ENCODE assay signal across 1 cellular context in the genomic region with DNA sequence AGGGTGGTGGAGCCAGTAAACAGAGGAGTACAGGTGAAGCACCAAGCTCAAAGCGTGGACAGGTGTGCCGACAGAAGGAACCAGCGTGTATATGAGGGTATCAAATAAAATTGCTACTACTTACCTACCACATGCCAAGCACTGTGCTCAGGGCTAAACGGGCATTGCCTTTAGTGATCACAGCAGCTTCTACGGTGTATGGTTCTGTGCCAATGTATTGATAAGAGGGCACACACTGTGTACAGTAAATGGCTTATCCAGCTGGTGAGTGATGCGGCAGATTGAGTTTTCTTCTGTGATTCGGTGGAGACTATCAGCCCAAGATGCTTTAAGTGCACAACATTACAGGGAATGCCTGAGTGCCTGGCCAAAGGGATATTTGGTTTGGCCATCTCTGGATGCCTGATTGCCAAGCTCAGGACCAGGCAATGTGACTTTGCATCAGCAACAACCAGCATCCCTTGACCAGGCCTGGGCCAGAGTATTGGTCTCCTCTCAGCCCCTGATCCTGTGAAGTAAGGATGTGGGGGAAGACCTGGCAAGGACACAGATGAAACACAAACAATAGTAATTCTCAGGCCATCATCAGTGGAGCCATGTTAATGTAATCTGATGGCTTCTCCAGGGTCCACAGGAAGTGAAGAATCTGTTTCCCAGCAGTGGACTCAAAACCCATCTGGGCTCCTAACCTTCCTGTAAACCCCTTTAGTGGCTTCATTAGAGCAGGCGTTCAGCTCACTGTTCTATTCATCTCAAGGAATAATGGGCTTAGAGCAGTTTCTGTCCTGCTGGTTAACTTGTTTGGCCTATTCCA.
TF ChIP-seq lines count a peak whose summit lies in the region.

No MANE protein-coding gene starts in this region.

TF ChIP-seq in GM12878, 131 proteins besides CTCF, POLR2A, EP300 and RAD21:
- TF ChIP-seq RB1 (IDR thresholded peaks at IDR 0.05; ENCODE audit: borderline replicate concordance) (no peak), POLR2AphosphoS5 (IDR thresholded peaks at IDR 0.05; ENCODE audit: low read length) (peak; percentile 64; the same call in 1 of the 2 replicates), CEBPB (IDR thresholded peaks at IDR 0.05; ENCODE audit: borderline replicate concordance in 1 of 2, low read depth in 2 of 2, low read length in 2 of 2) (no peak), POLR2AphosphoS2 (IDR thresholded peaks at IDR 0.05; ENCODE audit: low read depth, low read length) (0 out of 2 replicates have a peak, but pooled peaks have one; percentile 75), CHD4 (IDR thresholded peaks at IDR 0.05) (no peak), MTA3 (IDR thresholded peaks at IDR 0.05; ENCODE audit: borderline replicate concordance, low read length) (peak; percentile 72), JUND (IDR thresholded peaks at IDR 0.05; ENCODE audit: low read depth, low read length) (0 out of 2 replicates have a peak, but pooled peaks have one; percentile 8), NFXL1 (IDR thresholded peaks at IDR 0.05; ENCODE audit: borderline replicate concordance) (no peak), PML (IDR thresholded peaks at IDR 0.05; ENCODE audit: low read length) (0 out of 2 replicates have a peak, but pooled peaks have one; percentile 11)
- TF ChIP-seq, protein P1, sequence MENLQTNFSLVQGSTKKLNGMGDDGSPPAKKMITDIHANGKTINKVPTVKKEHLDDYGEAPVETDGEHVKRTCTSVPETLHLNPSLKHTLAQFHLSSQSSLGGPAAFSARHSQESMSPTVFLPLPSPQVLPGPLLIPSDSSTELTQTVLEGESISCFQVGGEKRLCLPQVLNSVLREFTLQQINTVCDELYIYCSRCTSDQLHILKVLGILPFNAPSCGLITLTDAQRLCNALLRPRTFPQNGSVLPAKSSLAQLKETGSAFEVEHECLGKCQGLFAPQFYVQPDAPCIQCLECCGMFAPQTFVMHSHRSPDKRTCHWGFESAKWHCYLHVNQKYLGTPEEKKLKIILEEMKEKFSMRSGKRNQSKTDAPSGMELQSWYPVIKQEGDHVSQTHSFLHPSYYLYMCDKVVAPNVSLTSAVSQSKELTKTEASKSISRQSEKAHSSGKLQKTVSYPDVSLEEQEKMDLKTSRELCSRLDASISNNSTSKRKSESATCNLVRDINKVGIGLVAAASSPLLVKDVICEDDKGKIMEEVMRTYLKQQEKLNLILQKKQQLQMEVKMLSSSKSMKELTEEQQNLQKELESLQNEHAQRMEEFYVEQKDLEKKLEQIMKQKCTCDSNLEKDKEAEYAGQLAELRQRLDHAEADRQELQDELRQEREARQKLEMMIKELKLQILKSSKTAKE (IDR thresholded peaks at IDR 0.05; ENCODE audit: low read depth, poor library complexity, severe bottlenecking): no peak
